Comparison of ENCODE assay signal across 2 cellular contexts in the genomic region with DNA sequence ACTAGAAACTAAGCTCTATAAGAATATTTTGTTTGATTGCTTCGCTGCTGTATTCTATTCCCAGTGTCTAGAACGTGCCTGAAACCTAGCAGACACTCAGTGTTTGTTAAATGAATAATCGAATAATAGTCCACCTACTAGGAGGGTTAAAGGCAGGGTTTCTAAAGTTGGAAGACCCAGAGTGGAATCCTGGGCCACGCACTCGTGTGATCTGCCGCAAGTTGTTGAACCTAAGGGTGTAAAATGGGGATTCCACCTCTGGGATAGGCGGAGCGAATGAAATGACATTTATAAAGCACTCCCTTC.
TF ChIP-seq lines count a peak whose summit lies in the region.

No MANE protein-coding gene starts in this region.

TF ChIP-seq in SK-N-SH, 30 proteins besides CTCF, POLR2A, EP300 and RAD21 (continued from another document):
- TF ChIP-seq, protein P1, sequence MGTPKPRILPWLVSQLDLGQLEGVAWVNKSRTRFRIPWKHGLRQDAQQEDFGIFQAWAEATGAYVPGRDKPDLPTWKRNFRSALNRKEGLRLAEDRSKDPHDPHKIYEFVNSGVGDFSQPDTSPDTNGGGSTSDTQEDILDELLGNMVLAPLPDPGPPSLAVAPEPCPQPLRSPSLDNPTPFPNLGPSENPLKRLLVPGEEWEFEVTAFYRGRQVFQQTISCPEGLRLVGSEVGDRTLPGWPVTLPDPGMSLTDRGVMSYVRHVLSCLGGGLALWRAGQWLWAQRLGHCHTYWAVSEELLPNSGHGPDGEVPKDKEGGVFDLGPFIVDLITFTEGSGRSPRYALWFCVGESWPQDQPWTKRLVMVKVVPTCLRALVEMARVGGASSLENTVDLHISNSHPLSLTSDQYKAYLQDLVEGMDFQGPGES (IDR thresholded peaks at IDR 0.05; ENCODE audit: low read depth, low read length): no peak
- no peak for TF ChIP-seq TAF1 (IDR thresholded peaks at IDR 0.05; ENCODE audit: borderline replicate concordance, low read depth, low read length)
- TF ChIP-seq, protein P2, sequence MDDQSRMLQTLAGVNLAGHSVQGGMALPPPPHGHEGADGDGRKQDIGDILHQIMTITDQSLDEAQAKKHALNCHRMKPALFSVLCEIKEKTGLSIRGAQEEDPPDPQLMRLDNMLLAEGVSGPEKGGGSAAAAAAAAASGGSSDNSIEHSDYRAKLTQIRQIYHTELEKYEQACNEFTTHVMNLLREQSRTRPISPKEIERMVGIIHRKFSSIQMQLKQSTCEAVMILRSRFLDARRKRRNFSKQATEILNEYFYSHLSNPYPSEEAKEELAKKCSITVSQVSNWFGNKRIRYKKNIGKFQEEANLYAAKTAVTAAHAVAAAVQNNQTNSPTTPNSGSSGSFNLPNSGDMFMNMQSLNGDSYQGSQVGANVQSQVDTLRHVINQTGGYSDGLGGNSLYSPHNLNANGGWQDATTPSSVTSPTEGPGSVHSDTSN (IDR thresholded peaks at IDR 0.05): no peak
- TF ChIP-seq TCF12 (IDR thresholded peaks at IDR 0.05): no peak
- no peak for TF ChIP-seq NFIC (IDR thresholded peaks at IDR 0.05; ENCODE audit: borderline replicate concordance)
- no peak for TF ChIP-seq SIN3A (IDR thresholded peaks at IDR 0.05; ENCODE audit: borderline replicate concordance, low read depth, low read length)
- no peak for TF ChIP-seq SMC3 (IDR thresholded peaks at IDR 0.05; ENCODE audit: low read depth, low read length)
- TF ChIP-seq FOXM1 (IDR thresholded peaks at IDR 0.05; ENCODE audit: low read depth): no peak
- no peak for TF ChIP-seq EZH2phosphoT487 (IDR thresholded peaks at IDR 0.05; ENCODE audit: borderline replicate concordance, low read depth)
- TF ChIP-seq, protein P3, sequence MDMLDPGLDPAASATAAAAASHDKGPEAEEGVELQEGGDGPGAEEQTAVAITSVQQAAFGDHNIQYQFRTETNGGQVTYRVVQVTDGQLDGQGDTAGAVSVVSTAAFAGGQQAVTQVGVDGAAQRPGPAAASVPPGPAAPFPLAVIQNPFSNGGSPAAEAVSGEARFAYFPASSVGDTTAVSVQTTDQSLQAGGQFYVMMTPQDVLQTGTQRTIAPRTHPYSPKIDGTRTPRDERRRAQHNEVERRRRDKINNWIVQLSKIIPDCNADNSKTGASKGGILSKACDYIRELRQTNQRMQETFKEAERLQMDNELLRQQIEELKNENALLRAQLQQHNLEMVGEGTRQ (IDR thresholded peaks at IDR 0.05; ENCODE audit: borderline replicate concordance, low read depth, low read length): no peak
- TF ChIP-seq, protein P4, sequence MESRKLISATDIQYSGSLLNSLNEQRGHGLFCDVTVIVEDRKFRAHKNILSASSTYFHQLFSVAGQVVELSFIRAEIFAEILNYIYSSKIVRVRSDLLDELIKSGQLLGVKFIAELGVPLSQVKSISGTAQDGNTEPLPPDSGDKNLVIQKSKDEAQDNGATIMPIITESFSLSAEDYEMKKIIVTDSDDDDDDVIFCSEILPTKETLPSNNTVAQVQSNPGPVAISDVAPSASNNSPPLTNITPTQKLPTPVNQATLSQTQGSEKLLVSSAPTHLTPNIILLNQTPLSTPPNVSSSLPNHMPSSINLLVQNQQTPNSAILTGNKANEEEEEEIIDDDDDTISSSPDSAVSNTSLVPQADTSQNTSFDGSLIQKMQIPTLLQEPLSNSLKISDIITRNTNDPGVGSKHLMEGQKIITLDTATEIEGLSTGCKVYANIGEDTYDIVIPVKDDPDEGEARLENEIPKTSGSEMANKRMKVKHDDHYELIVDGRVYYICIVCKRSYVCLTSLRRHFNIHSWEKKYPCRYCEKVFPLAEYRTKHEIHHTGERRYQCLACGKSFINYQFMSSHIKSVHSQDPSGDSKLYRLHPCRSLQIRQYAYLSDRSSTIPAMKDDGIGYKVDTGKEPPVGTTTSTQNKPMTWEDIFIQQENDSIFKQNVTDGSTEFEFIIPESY (IDR thresholded peaks at IDR 0.05; ENCODE audit: borderline replicate concordance, low read depth): no peak
- no peak for TF ChIP-seq FOSL2 (IDR thresholded peaks at IDR 0.05; ENCODE audit: borderline replicate concordance, low read depth)
- TF ChIP-seq RCOR1 (IDR thresholded peaks at IDR 0.05; ENCODE audit: low read length): no peak
- TF ChIP-seq, protein P5, sequence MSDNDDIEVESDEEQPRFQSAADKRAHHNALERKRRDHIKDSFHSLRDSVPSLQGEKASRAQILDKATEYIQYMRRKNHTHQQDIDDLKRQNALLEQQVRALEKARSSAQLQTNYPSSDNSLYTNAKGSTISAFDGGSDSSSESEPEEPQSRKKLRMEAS (IDR thresholded peaks at IDR 0.05; ENCODE audit: low read depth): no peak

TF ChIP-seq in SK-N-SH treated with all-trans-retinoic acid at 6 μM for 48 hours, 23 proteins besides CTCF, POLR2A, EP300 and RAD21 (continued from another document):
- TF ChIP-seq, protein P6, sequence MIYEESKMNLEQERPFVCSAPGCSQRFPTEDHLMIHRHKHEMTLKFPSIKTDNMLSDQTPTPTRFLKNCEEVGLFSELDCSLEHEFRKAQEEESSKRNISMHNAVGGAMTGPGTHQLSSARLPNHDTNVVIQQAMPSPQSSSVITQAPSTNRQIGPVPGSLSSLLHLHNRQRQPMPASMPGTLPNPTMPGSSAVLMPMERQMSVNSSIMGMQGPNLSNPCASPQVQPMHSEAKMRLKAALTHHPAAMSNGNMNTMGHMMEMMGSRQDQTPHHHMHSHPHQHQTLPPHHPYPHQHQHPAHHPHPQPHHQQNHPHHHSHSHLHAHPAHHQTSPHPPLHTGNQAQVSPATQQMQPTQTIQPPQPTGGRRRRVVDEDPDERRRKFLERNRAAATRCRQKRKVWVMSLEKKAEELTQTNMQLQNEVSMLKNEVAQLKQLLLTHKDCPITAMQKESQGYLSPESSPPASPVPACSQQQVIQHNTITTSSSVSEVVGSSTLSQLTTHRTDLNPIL (CRISPR knock-in tag; IDR thresholded peaks at IDR 0.05; ENCODE audit: low read depth): no peak
- TF ChIP-seq, protein P7, sequence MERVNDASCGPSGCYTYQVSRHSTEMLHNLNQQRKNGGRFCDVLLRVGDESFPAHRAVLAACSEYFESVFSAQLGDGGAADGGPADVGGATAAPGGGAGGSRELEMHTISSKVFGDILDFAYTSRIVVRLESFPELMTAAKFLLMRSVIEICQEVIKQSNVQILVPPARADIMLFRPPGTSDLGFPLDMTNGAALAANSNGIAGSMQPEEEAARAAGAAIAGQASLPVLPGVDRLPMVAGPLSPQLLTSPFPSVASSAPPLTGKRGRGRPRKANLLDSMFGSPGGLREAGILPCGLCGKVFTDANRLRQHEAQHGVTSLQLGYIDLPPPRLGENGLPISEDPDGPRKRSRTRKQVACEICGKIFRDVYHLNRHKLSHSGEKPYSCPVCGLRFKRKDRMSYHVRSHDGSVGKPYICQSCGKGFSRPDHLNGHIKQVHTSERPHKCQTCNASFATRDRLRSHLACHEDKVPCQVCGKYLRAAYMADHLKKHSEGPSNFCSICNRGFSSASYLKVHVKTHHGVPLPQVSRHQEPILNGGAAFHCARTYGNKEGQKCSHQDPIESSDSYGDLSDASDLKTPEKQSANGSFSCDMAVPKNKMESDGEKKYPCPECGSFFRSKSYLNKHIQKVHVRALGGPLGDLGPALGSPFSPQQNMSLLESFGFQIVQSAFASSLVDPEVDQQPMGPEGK (CRISPR knock-in tag; IDR thresholded peaks at IDR 0.05; ENCODE audit: borderline replicate concordance): no peak
- TF ChIP-seq TOX (CRISPR knock-in tag; IDR thresholded peaks at IDR 0.05; ENCODE audit: borderline replicate concordance) (no peak), ZFP3 (CRISPR knock-in tag; IDR thresholded peaks at IDR 0.05) (no peak), RARB (CRISPR knock-in tag; IDR thresholded peaks at IDR 0.05) (no peak), ESRRG (CRISPR knock-in tag; IDR thresholded peaks at IDR 0.05) (no peak), TCF4 (CRISPR knock-in tag; IDR thresholded peaks at IDR 0.05; ENCODE audit: borderline replicate concordance) (no peak), ZFP30 (CRISPR knock-in tag; IDR thresholded peaks at IDR 0.05) (no peak)
- TF ChIP-seq, protein P8, sequence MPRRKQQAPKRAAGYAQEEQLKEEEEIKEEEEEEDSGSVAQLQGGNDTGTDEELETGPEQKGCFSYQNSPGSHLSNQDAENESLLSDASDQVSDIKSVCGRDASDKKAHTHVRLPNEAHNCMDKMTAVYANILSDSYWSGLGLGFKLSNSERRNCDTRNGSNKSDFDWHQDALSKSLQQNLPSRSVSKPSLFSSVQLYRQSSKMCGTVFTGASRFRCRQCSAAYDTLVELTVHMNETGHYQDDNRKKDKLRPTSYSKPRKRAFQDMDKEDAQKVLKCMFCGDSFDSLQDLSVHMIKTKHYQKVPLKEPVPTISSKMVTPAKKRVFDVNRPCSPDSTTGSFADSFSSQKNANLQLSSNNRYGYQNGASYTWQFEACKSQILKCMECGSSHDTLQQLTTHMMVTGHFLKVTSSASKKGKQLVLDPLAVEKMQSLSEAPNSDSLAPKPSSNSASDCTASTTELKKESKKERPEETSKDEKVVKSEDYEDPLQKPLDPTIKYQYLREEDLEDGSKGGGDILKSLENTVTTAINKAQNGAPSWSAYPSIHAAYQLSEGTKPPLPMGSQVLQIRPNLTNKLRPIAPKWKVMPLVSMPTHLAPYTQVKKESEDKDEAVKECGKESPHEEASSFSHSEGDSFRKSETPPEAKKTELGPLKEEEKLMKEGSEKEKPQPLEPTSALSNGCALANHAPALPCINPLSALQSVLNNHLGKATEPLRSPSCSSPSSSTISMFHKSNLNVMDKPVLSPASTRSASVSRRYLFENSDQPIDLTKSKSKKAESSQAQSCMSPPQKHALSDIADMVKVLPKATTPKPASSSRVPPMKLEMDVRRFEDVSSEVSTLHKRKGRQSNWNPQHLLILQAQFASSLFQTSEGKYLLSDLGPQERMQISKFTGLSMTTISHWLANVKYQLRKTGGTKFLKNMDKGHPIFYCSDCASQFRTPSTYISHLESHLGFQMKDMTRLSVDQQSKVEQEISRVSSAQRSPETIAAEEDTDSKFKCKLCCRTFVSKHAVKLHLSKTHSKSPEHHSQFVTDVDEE (CRISPR knock-in tag; IDR thresholded peaks at IDR 0.05): no peak
TF ChIP-seq in SK-N-SH treated with all-trans-retinoic acid at 6 μM for 48 hours: peak in this region for 0.
